In the genomic region with DNA sequence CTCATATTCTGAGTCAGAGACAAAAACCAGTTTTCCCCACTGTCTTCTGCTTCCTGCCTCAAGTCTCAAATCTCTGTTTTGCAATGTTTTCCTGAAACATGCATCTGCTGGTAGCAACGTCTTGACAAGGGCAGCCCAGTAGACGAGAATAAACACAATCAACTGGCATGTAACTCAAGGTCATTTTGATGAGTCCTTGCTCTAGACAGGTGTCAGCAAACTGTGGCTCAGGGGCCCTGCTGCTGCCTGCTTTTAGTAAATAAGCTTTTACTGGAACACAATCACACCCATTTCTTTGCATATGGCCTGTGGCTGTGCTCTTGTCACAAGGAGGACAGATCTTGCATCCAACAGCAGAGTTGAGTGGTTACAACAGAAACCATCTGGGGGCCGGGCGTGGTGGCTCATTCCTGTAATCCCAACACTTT, we compare ENCODE assay signal across 20 cellular contexts. TPM values are rescaled to one million over a fixed set of nuclear protein-coding genes. Genes with fewer than 3 reads are reported as not detected.
A peak's percentile ranks its signal among the peaks of the same experiment; 100 is the strongest.
DNase-seq lines count a peak whose midpoint lies in the region; ATAC-seq and TF ChIP-seq lines count a peak whose summit lies in the region.
"Had no signal": no experiment of that assay in that cellular context is flagged by ENCODE, and none has a peak within 500 bp of the region (broad histone marks: within the 10 kb centered on the region; RNA-seq: fewer than 3 reads in every experiment).

No MANE protein-coding gene starts in this region.

- H3K27me3 ChIP-seq in heart right ventricle (no peaks in the 10 kb centered on the region), smooth muscle cell (ENCODE audit: low read depth) (no peaks in the 10 kb centered on the region)
- H3K27me3 ChIP-seq: BLaER1, ovary had no signal

- H3K4me3 Mint-ChIP-seq in activated T-cell treated with anti-CD3 and anti-CD28 coated beads, Interleukin-2, amount 50 U/mL, for 4 hours, result no peak overlapping the region
- H3K4me3 Mint-ChIP-seq: activated naive CD4-positive, alpha-beta T cell treated with anti-CD3 and anti-CD28 coated beads for 36 hours; HFFc6 had no signal

- WGBS in heart right ventricle, 2 donors, result 46 to 47% methylated on average over 4 of the region's 4 CpGs
- WGBS in smooth muscle cell (ENCODE audit: low lambda C conversion rate), result 47% methylated on average over 4 of the region's 4 CpGs

- POLR2A ChIA-PET in RWPE1 (lab: Yijun Ruan, JAX; ENCODE audit: low non-redundant PET), result no interaction called here

- no peaks in the 10 kb centered on the region for H3K9me3 ChIP-seq in heart right ventricle
- no peaks in the 10 kb centered on the region for H3K9me3 ChIP-seq in smooth muscle cell (replicated peaks; ENCODE audit: low read depth)
- H3K9me3 ChIP-seq: BLaER1, ovary had no signal

- H3K79me2 ChIP-seq in smooth muscle cell (ENCODE audit: low read depth), result no peaks in the 10 kb centered on the region

- ATAC-seq in heart right ventricle (peak in 5 of 8 donors; percentile 7 to 59 (median 39)), GM21723 (IDR thresholded peaks at IDR 0.05; ENCODE audit: unreplicated experiment) (no peak)
- ATAC-seq in activated T-cell treated with anti-CD3 and anti-CD28 coated beads, Interleukin-2, amount 50 U/mL, for 4 hours, result no peak
- ATAC-seq: Panc1 had no signal

- TF ChIP-seq CTCF in RWPE1 (conservative IDR thresholded peaks at IDR 0.05; ENCODE audit: low read depth) (no peak), heart right ventricle (IDR thresholded peaks at IDR 0.05) (no peak), smooth muscle cell (IDR thresholded peaks at IDR 0.05; ENCODE audit: borderline replicate concordance, insufficient read depth, poor library complexity, severe bottlenecking) (no peak)

- H3K4me2 ChIP-seq in smooth muscle cell, result no peak overlapping the region
- H3K4me2 ChIP-seq: BLaER1 had no signal

- no peak overlapping the region for H3K4me3 ChIP-seq in heart right ventricle
- no peak overlapping the region for H3K4me3 ChIP-seq in smooth muscle cell
- H3K4me3 ChIP-seq: BLaER1, ovary had no signal

- DNase-seq in HCEC 1CT, result peak; percentile 10
- peak; percentile 25 for DNase-seq in RWPE1 (ENCODE audit: low spot score)
- DNase-seq in heart right ventricle, result no peak
- DNase-seq in smooth muscle cell (lab: John Stamatoyannopoulos, UW; ENCODE audit: unreplicated experiment), result no peak
- no peak for DNase-seq in activated T-cell treated with anti-CD3 and anti-CD28 coated beads, Interleukin-2, amount 50 U/mL, for 4 hours
- DNase-seq in NK-92 treated with Interleukin-12 subunit alpha and Interleukin-12 subunit beta, amount 100 ng/mL, for 24 hours (lab: John Stamatoyannopoulos, UW), result no peak
- DNase-seq: activated CD4-positive, alpha-beta T cell treated with anti-CD3 and anti-CD28 coated beads, Interleukin-2, amount 50 U/mL, for 1 hour; activated naive CD4-positive, alpha-beta T cell treated with anti-CD3 and anti-CD28 coated beads for 36 hours; activated T-cell treated with anti-CD3 and anti-CD28 coated beads for 4 hours; HFFc6; Karpas-422; mammary epithelial cell; naive B cell; NCI-H1105; ovary; stimulated activated CD4-positive, alpha-beta T cell treated with anti-CD3 and anti-CD28 coated beads, Interleukin-2, amount 100 ng/mL, for 48 hours; substantia nigra had no signal

- peaks cover 2% of the 10 kb centered on the region for H3K27me3 Mint-ChIP-seq in activated T-cell treated with anti-CD3 and anti-CD28 coated beads, Interleukin-2, amount 50 U/mL, for 4 hours (ENCODE audit: low read depth)

- intact Hi-C loops in heart right ventricle (cut with DNase I), result loop anchor here in 1 of 10 donors (10.0 kb wide), 1 partner anchor 72 kb away; no protein-coding TSS in a partner anchor

- CTCF ChIA-PET in RWPE1 (lab: Yijun Ruan, JAX), result interaction anchor here (0.6 kb wide), 1 partner anchor 46 kb away, joined by 3 read pairs; no protein-coding TSS in a partner anchor

- peaks cover 0 to 20% (median 5%) of the 10 kb centered on the region in 9 donors for H3K4me1 ChIP-seq in heart right ventricle
- H3K4me1 ChIP-seq in smooth muscle cell (ENCODE audit: low read depth), result peaks cover 2% of the 10 kb centered on the region
- H3K4me1 ChIP-seq: BLaER1 had no signal

- H3K36me3 ChIP-seq in heart right ventricle, result no peaks in the 10 kb centered on the region
- no peaks in the 10 kb centered on the region for H3K36me3 ChIP-seq in smooth muscle cell (ENCODE audit: low read depth)
- H3K36me3 ChIP-seq: BLaER1, ovary had no signal

- H3K9me3 Mint-ChIP-seq in activated T-cell treated with anti-CD3 and anti-CD28 coated beads, Interleukin-2, amount 50 U/mL, for 4 hours, result no peaks in the 10 kb centered on the region
- H3K9me3 Mint-ChIP-seq: activated naive CD4-positive, alpha-beta T cell treated with anti-CD3 and anti-CD28 coated beads for 36 hours had no signal

- H2AFZ ChIP-seq in smooth muscle cell (ENCODE audit: low read depth), result no peak overlapping the region

- H4K20me1 ChIP-seq in smooth muscle cell (ENCODE audit: low read depth), result no peaks in the 10 kb centered on the region
- H4K20me1 ChIP-seq: BLaER1 had no signal

- H3K9ac ChIP-seq in smooth muscle cell (ENCODE audit: low read depth), result no peak overlapping the region
- H3K9ac ChIP-seq: BLaER1 had no signal

- H3K4me1 Mint-ChIP-seq in activated T-cell treated with anti-CD3 and anti-CD28 coated beads, Interleukin-2, amount 50 U/mL, for 4 hours (ENCODE audit: low read depth), result no peaks in the 10 kb centered on the region
- H3K4me1 Mint-ChIP-seq: naive B cell had no signal

- no peaks in the 10 kb centered on the region for H3K36me3 Mint-ChIP-seq in activated T-cell treated with anti-CD3 and anti-CD28 coated beads, Interleukin-2, amount 50 U/mL, for 4 hours (ENCODE audit: insufficient read depth)
- H3K36me3 Mint-ChIP-seq: naive B cell had no signal

- H3K27ac ChIP-seq in RWPE1 (no peak overlapping the region; the same call in 1 of the 2 replicates), heart right ventricle (peak overlapping the region in 2 of 10 donors; percentile 35 to 41), smooth muscle cell (ENCODE audit: low read depth) (peak overlapping the region; percentile 53)
- H3K27ac ChIP-seq: BLaER1, ovary had no signal

- H3F3A ChIP-seq in smooth muscle cell (ENCODE audit: low read depth), result peaks cover 5% of the 10 kb centered on the region

RNA-seq across cellular contexts. Expression of a gene that starts 59.8 kb away (rescaled TPM):
- total RNA-seq in heart right ventricle, result 10 to 100 TPM in 7 of 10 donors, 1 to 10 TPM in 3; 5.8 to 21.3 (median 13.6) TPM
- polyA plus RNA-seq in heart right ventricle, result 1 to 10 TPM; 2.8 to 4.2 TPM
- total RNA-seq in smooth muscle cell, result 12.6 and 14.9 TPM in 2 replicates
- 9.1 and 9.6 TPM in 2 replicates for polyA plus RNA-seq in smooth muscle cell
- total RNA-seq in activated T-cell treated with anti-CD3 and anti-CD28 coated beads, Interleukin-2, amount 50 U/mL, for 4 hours, result not detected
- total RNA-seq: activated naive CD4-positive, alpha-beta T cell treated with anti-CD3 and anti-CD28 coated beads for 36 hours; HFFc6 had no signal
- polyA plus RNA-seq: mammary epithelial cell had no signal

Comparison
In these comparisons a context has a peak if more than half of its experiments do, and no peak if none do; other contexts are left out.
1. DNase-seq: peak in HCEC 1CT (single experiment) and RWPE1 (single experiment); none in heart right ventricle (0 of 2), smooth muscle cell (single experiment), activated T-cell treated with anti-CD3 and anti-CD28 coated beads, Interleukin-2, amount 50 U/mL, for 4 hours (single experiment) and NK-92 treated with Interleukin-12 subunit alpha and Interleukin-12 subunit beta, amount 100 ng/mL, for 24 hours (single experiment).
2. ATAC-seq: peak in heart right ventricle (5 of 8); none in activated T-cell treated with anti-CD3 and anti-CD28 coated beads, Interleukin-2, amount 50 U/mL, for 4 hours (0 of 2) and GM21723 (single experiment).
3. RNA of a gene that starts 59.8 kb away (total RNA-seq): 5.8 to 21.3 TPM in heart right ventricle and 12.6 to 14.9 TPM in smooth muscle cell; not detected in activated T-cell treated with anti-CD3 and anti-CD28 coated beads, Interleukin-2, amount 50 U/mL, for 4 hours; every median in the first group is over 4 times any median in the second.